10 cellular contexts compared by ENCODE assay signal in the genomic region with DNA sequence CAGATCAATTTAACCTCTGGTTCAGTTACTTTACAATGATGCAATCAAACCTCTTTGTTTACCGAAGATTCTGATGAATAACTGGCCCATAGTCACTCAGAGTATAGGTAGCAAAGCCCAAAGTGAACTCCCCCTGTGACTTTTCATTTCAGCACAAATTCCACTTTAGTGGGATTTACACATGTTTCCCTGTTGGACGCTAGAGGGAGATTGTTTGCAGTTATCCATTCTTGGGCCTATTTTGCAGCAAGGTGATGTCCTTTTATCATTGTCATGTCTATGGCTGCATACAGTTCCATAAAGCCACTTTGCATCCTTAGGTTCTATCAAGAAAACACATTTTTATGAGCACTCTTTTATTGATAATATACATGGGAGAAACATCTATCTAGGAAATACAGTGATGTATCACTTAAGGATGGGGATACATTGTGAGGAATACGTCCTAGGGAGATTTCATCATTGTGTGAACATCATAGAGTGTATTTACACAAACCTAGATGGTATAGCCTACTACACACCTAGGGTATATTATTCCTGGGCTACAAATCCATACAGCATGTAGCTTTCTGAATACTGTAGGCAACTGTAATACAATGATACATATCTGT. TPM values are rescaled to one million over a fixed set of nuclear protein-coding genes. Genes with fewer than 3 reads are reported as not detected.
DNase-seq lines count a peak whose midpoint lies in the region; ATAC-seq and TF ChIP-seq lines count a peak whose summit lies in the region.
"Had no signal": no experiment of that assay in that cellular context is flagged by ENCODE, and none has a peak within 500 bp of the region (broad histone marks: within the 10 kb centered on the region; RNA-seq: fewer than 3 reads in every experiment).

No MANE protein-coding gene starts in this region.

- no peak overlapping the region for H3K14ac ChIP-seq in IMR-90 (replicated peaks; ENCODE audit: low read depth, low read length)

- H3K9me3 Mint-ChIP-seq in nephron, result peaks cover 14% of the 10 kb centered on the region
- H3K9me3 Mint-ChIP-seq in stimulated activated memory B cell treated with anti-CD40 and anti-IgM and Interleukin-4, amounts not matched to agents 10 μg/mL and 1 μg/mL and 100 μg/mL, for 72 hours, result peaks cover 3% of the 10 kb centered on the region
- H3K9me3 Mint-ChIP-seq: activated CD4-positive, alpha-beta T cell treated with anti-CD3 and anti-CD28 coated beads, Interleukin-2, amount 10 ng/mL, durations not matched to agents 24 days and 14 days had no signal

- H3K9me1 ChIP-seq in IMR-90 (ENCODE audit: insufficient read depth, low read length), result no peaks in the 10 kb centered on the region

- H2AFZ ChIP-seq in IMR-90 (replicated peaks; ENCODE audit: low read length, poor library complexity), result no peak overlapping the region

- no peak overlapping the region for H4K5ac ChIP-seq in IMR-90 (ENCODE audit: low read depth, low read length)

- no peaks in the 10 kb centered on the region for H3K79me1 ChIP-seq in IMR-90 (ENCODE audit: low read depth in 1 of 2, low read length in 2 of 2)

- BruUV-seq in IMR-90 (replicated peaks; lab: Mats Ljungman, UMichigan), result no TSS peak

- H3K4me3 Mint-ChIP-seq in nephron, result no peak overlapping the region
- no peak overlapping the region for H3K4me3 Mint-ChIP-seq in stimulated activated memory B cell treated with anti-CD40 and anti-IgM and Interleukin-4, amounts not matched to agents 10 μg/mL and 1 μg/mL and 100 μg/mL, for 72 hours
- H3K4me3 Mint-ChIP-seq: activated CD4-positive, alpha-beta T cell treated with anti-CD3 and anti-CD28 coated beads, Interleukin-2, amount 10 ng/mL, durations not matched to agents 24 days and 14 days had no signal

- TF ChIP-seq POLR2A in IMR-90 (IDR thresholded peaks at IDR 0.05; ENCODE audit: low read depth, low read length), result no peak

- peak; percentile 43 for TF ChIP-seq RAD21 in IMR-90 (IDR thresholded peaks at IDR 0.05; ENCODE audit: low read length)

- H3K27me3 Mint-ChIP-seq in nephron (ENCODE audit: low read depth), result no peaks in the 10 kb centered on the region
- H3K27me3 Mint-ChIP-seq in stimulated activated memory B cell treated with anti-CD40 and anti-IgM and Interleukin-4, amounts not matched to agents 10 μg/mL and 1 μg/mL and 100 μg/mL, for 72 hours, result no peaks in the 10 kb centered on the region
- H3K27me3 Mint-ChIP-seq: activated CD4-positive, alpha-beta T cell treated with anti-CD3 and anti-CD28 coated beads, Interleukin-2, amount 10 ng/mL, durations not matched to agents 24 days and 14 days had no signal

- no CpG with 5 or more reads among the region's 3 CpGs for WGBS in IMR-90 (ENCODE audit: extremely low coverage in 2 of 2, insufficient read length in 1 of 2), 2 experiments

- no peaks in the 10 kb centered on the region for H3K4me1 ChIP-seq in IMR-90 (ENCODE audit: control insufficient read depth, insufficient read depth, low read length)

- H3K27ac Mint-ChIP-seq in nephron, result no peak overlapping the region
- no peak overlapping the region for H3K27ac Mint-ChIP-seq in stimulated activated memory B cell treated with anti-CD40 and anti-IgM and Interleukin-4, amounts not matched to agents 10 μg/mL and 1 μg/mL and 100 μg/mL, for 72 hours
- H3K27ac Mint-ChIP-seq: activated CD4-positive, alpha-beta T cell treated with anti-CD3 and anti-CD28 coated beads, Interleukin-2, amount 10 ng/mL, durations not matched to agents 24 days and 14 days had no signal

- no peak overlapping the region for H3K27ac ChIP-seq in IMR-90 (ENCODE audit: insufficient read depth, low read length)

- peak; percentile 48 for TF ChIP-seq CTCF in IMR-90 (conservative IDR thresholded peaks at IDR 0.05; ENCODE audit: low read depth, low read length)
- TF ChIP-seq CTCF in astrocyte of the cerebellum (IDR thresholded peaks at IDR 0.05; ENCODE audit: low read depth, low read length, missing control alignments), result peak; percentile 77
- TF ChIP-seq CTCF in nephron (IDR thresholded peaks at IDR 0.05; ENCODE audit: unreplicated experiment in 3 of 3), result peak; percentile 46 to 62 (median 55)

- H2BK20ac ChIP-seq in IMR-90 (ENCODE audit: low read depth, low read length), result no peak overlapping the region

- H2BK120ac ChIP-seq in IMR-90 (ENCODE audit: low read depth, low read length), result no peak overlapping the region

- no peaks in the 10 kb centered on the region for H3K36me3 ChIP-seq in IMR-90 (ENCODE audit: control insufficient read depth, insufficient read depth, low read length)

- H3K27me3 ChIP-seq in IMR-90 (ENCODE audit: control insufficient read depth, insufficient read depth, low read length), result no peaks in the 10 kb centered on the region

- no peak overlapping the region for H4K8ac ChIP-seq in IMR-90 (ENCODE audit: low read depth in 2 of 2, low read length in 2 of 2)

- in situ Hi-C loops in IMR-90 (cut with MboI; ENCODE audit: low sequenced_read_pairs), result no loop called here
- in situ Hi-C loops in astrocyte of the cerebellum (cut with HindIII; ENCODE audit: low sequenced_read_pairs), result no loop called here

- H3K4me3 ChIP-seq in IMR-90 (ENCODE audit: insufficient read depth, low read depth, low read length) (no peak overlapping the region), astrocyte of the cerebellum (ENCODE audit: low read depth, low read length) (no peak overlapping the region)

- no peak for ATAC-seq in IMR-90 (ENCODE audit: low read depth)
- no peak for ATAC-seq in stimulated activated naive CD8-positive, alpha-beta T cell treated with anti-CD3 and anti-CD28 coated beads, Interleukin-15, Interleukin-2, amounts not matched to agents 100 U/mL and 50 U/mL, for 24 hours
- ATAC-seq in stimulated activated memory B cell treated with anti-CD40 and anti-IgM and Interleukin-4, amounts not matched to agents 10 μg/mL and 1 μg/mL and 100 μg/mL, for 72 hours, result no peak
- ATAC-seq: left ventricle myocardium superior had no signal

- peak; percentile 32 for DNase-seq in GM03348 (ENCODE audit: low spot score)
- DNase-seq in IMR-90, result peak; percentile 10
- no peak for DNase-seq in astrocyte of the cerebellum (ENCODE audit: low read depth)
- DNase-seq in stimulated activated naive CD8-positive, alpha-beta T cell treated with anti-CD3 and anti-CD28 coated beads, Interleukin-15, Interleukin-2, amounts not matched to agents 100 U/mL and 50 U/mL, for 24 hours, result no peak
- DNase-seq in NCI-H187 treated with DMSO at 0.1 percent for 48 hours (lab: John Stamatoyannopoulos, UW), result no peak
- DNase-seq in medulla oblongata (ENCODE audit: extremely low spot score), result no peak
- DNase-seq: activated CD4-positive, alpha-beta T cell treated with anti-CD3 and anti-CD28 coated beads, Interleukin-2, amount 10 ng/mL, durations not matched to agents 24 days and 14 days; left ventricle myocardium superior had no signal

- H2BK5ac ChIP-seq in IMR-90 (ENCODE audit: low read depth, low read length, poor library complexity, severe bottlenecking), result no peak overlapping the region

- no peak overlapping the region for H2AK5ac ChIP-seq in IMR-90 (ENCODE audit: low read depth, low read length)

- H4K91ac ChIP-seq in IMR-90 (ENCODE audit: insufficient read depth, low read depth, low read length), result no peak overlapping the region

- H3K56ac ChIP-seq in IMR-90 (ENCODE audit: extremely low read depth, insufficient read depth, low read length), result no peak overlapping the region

- H3K9me3 ChIP-seq in IMR-90 (ENCODE audit: control insufficient read depth, insufficient read depth, low read length), result no peaks in the 10 kb centered on the region

- H2BK15ac ChIP-seq in IMR-90 (ENCODE audit: low read depth, low read length), result no peak overlapping the region

- no peaks in the 10 kb centered on the region for H3K36me3 Mint-ChIP-seq in nephron (ENCODE audit: low read depth)
- H3K36me3 Mint-ChIP-seq in stimulated activated memory B cell treated with anti-CD40 and anti-IgM and Interleukin-4, amounts not matched to agents 10 μg/mL and 1 μg/mL and 100 μg/mL, for 72 hours, result no peaks in the 10 kb centered on the region

- H3K9ac ChIP-seq in IMR-90 (ENCODE audit: low read depth, low read length), result no peak overlapping the region

- intact Hi-C loops in IMR-90 (cut with micrococcal nuclease), result loop anchor here (5.0 to 10.0 kb wide), 4 partner anchors 332 to 684 kb away; no protein-coding TSS in a partner anchor

- CTCF ChIA-PET in IMR-90 (lab: Yijun Ruan, JAX), result interaction anchor here (1.3 to 1.6 kb wide), 2 partner anchors 10 to 36 kb away, joined by 3 to 4 read pairs; no protein-coding TSS in a partner anchor

- no peak overlapping the region for H3K4ac ChIP-seq in IMR-90 (ENCODE audit: low read depth, low read length)

- no peak overlapping the region for H2AK9ac ChIP-seq in IMR-90 (replicated peaks; ENCODE audit: low read depth, low read length, poor library complexity)

- H3K18ac ChIP-seq in IMR-90 (ENCODE audit: low read depth, low read length), result no peak overlapping the region

- H3K4me1 Mint-ChIP-seq in nephron, result no peaks in the 10 kb centered on the region
- H3K4me1 Mint-ChIP-seq in stimulated activated memory B cell treated with anti-CD40 and anti-IgM and Interleukin-4, amounts not matched to agents 10 μg/mL and 1 μg/mL and 100 μg/mL, for 72 hours, result no peaks in the 10 kb centered on the region
- H3K4me1 Mint-ChIP-seq: activated CD4-positive, alpha-beta T cell treated with anti-CD3 and anti-CD28 coated beads, Interleukin-2, amount 10 ng/mL, durations not matched to agents 24 days and 14 days had no signal

- dilution Hi-C loops in IMR-90 (cut with HindIII; ENCODE audit: low sequenced_read_pairs, unreplicated experiment), result no loop called here

- H3K4me2 ChIP-seq in IMR-90 (ENCODE audit: low read depth, low read length), result no peak overlapping the region

- no peaks in the 10 kb centered on the region for H4K20me1 ChIP-seq in IMR-90 (ENCODE audit: insufficient read depth, low read length)

- H3K23ac ChIP-seq in IMR-90 (ENCODE audit: low read depth, low read length), result no peak overlapping the region

- POLR2A ChIA-PET in IMR-90 (lab: Charles Lee; ENCODE audit: unreplicated experiment), result no interaction called here

TF ChIP-seq in IMR-90, 13 proteins besides CTCF, POLR2A, EP300 and RAD21:
- no peak for TF ChIP-seq MAFK (IDR thresholded peaks at IDR 0.05; ENCODE audit: low read depth, low read length)
- TF ChIP-seq MAZ (IDR thresholded peaks at IDR 0.05; ENCODE audit: borderline replicate concordance, low read depth, low read length), result no peak
- no peak for TF ChIP-seq MXI1 (IDR thresholded peaks at IDR 0.05; ENCODE audit: borderline replicate concordance, low read depth, low read length)
- TF ChIP-seq SMC3 (IDR thresholded peaks at IDR 0.05; ENCODE audit: low read depth, low read length), result peak; percentile 32; the same call in 1 of the 2 replicates
- peak; percentile 21; the same call in 1 of the 2 replicates for TF ChIP-seq CEBPB (IDR thresholded peaks at IDR 0.05; ENCODE audit: low read depth, low read length)

RNA-seq across cellular contexts. Expression of a gene that starts 14.5 kb away (rescaled TPM):
- total RNA-seq in IMR-90 (2012; rRNA removed), result 0.72 and 0.83 TPM in 2 replicates
- 0.17 and 0.39 TPM in 2 replicates for polyA plus RNA-seq in IMR-90 (2012; rRNA removed)
- 0.13 TPM in 1 of 2 replicates, not detected in the other for polyA plus RNA-seq in IMR-90 (2012; cell fraction: cytosol; rRNA removed)
- 0.22 TPM in 1 of 2 replicates, not detected in the other for polyA plus RNA-seq in IMR-90 (2012; cell fraction: nucleus; rRNA removed; ENCODE audit: low replicate concordance)
- total RNA-seq: activated CD4-positive, alpha-beta T cell treated with anti-CD3 and anti-CD28 coated beads, Interleukin-2, amount 10 ng/mL, durations not matched to agents 24 days and 14 days had no signal

Comparison
In these comparisons a context has a peak if more than half of its experiments do, and no peak if none do; other contexts are left out.
1. DNase-seq: peak in GM03348 (single experiment) and IMR-90 (single experiment); none in astrocyte of the cerebellum (single experiment), stimulated activated naive CD8-positive, alpha-beta T cell treated with anti-CD3 and anti-CD28 coated beads, Interleukin-15, Interleukin-2, amounts not matched to agents 100 U/mL and 50 U/mL, for 24 hours (single experiment), NCI-H187 treated with DMSO at 0.1 percent for 48 hours (single experiment) and medulla oblongata (single experiment).
2. Peak in every context shown above with its lines, with median percentiles within 50 percentile points of each other: CTCF ChIP-seq.